Comparison of ENCODE assay signal across 8 cellular contexts in the genomic region with DNA sequence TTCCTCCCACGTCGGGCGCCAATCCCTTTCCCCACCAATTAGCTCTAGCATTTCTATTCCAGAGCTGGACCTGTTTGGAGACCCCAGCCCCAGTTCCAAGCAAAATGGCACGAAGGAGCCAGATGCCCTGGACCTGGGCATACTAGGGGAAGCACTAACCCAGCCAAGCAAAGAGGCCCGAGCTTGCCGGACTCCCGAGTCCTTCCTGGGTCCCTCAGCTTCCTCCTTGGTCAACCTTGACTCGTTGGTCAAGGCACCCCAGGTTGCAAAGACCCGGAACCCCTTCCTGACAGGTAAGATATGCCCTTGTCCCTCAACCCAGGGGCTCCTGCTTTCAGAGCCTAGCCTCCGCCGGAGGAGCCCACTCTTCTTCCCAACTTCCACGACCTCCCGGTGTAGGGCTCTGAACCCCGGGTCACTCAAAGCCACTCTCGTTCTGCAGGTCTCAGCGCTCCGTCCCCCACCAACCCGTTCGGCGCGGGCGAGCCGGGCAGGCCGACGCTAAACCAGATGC. TPM values are rescaled to one million over a fixed set of nuclear protein-coding genes. Genes with fewer than 3 reads are reported as not detected.
DNase-seq lines count a peak whose midpoint lies in the region; ATAC-seq and TF ChIP-seq lines count a peak whose summit lies in the region.

No MANE protein-coding gene starts in this region.

- CTCF ChIA-PET in Panc1 (lab: Charles Lee), result interaction anchor here (0.6 to 1.2 kb wide), 3 partner anchors 9 to 325 kb away, joined by 3 to 5 read pairs (median 5); a partner anchor contains a TSS

- TF ChIP-seq POLR2A in prostate gland (IDR thresholded peaks at IDR 0.05), result no peak

- peak overlapping the region; percentile 96 for H3K4me2 ChIP-seq in DND-41 (ENCODE audit: insufficient read depth, low read length)

- 0 out of 2 replicates have a peak, but pooled peaks cover 2% of the 10 kb centered on the region for H4K20me1 ChIP-seq in DND-41 (ENCODE audit: insufficient read depth, low read length)

- POLR2A ChIA-PET in Panc1 (lab: Charles Lee), result interaction anchor here (0.6 kb wide), 2 partner anchors 62 to 98 kb away, joined by 3 read pairs; no protein-coding TSS in a partner anchor

- peak overlapping the region; percentile 86 for H2AFZ ChIP-seq in DND-41 (ENCODE audit: low read depth, low read length)

- no peaks in the 10 kb centered on the region for H3K36me3 ChIP-seq in DND-41 (ENCODE audit: insufficient read depth, low read length)
- H3K36me3 ChIP-seq in Panc1 (ENCODE audit: control insufficient read depth, insufficient read depth, low read length), result no peaks in the 10 kb centered on the region
- H3K36me3 ChIP-seq in prostate gland, result peaks cover 0 to 3% of the 10 kb centered on the region in 2 donors

- H3K27me3 ChIP-seq in DND-41 (ENCODE audit: insufficient read depth, low read length, poor library complexity), result no peaks in the 10 kb centered on the region
- H3K27me3 ChIP-seq in Panc1 (ENCODE audit: control insufficient read depth, insufficient read depth, low read length), result no peaks in the 10 kb centered on the region
- no peaks in the 10 kb centered on the region for H3K27me3 ChIP-seq in prostate gland (replicated peaks; ENCODE audit: insufficient read depth)

- 36% methylated on average over 25 of the region's 25 CpGs for WGBS in prostate gland

- in situ Hi-C loops in Panc1 (cut with HindIII; ENCODE audit: low pct_unique_long_range_greater_than_20kb, low sequenced_read_pairs), result no loop called here

- BruUV-seq in Panc1 (replicated peaks; lab: Mats Ljungman, UMichigan), result no TSS peak

- no peak for ATAC-seq in DND-41 (ENCODE audit: insufficient read depth, low read depth)
- no peak; the same call in 1 of the 2 replicates for ATAC-seq in Panc1
- no peak for ATAC-seq in HG03095 (IDR thresholded peaks at IDR 0.05; ENCODE audit: unreplicated experiment)
- ATAC-seq in HG03045 (IDR thresholded peaks at IDR 0.05; ENCODE audit: unreplicated experiment), result no peak
- ATAC-seq in HG02938 (IDR thresholded peaks at IDR 0.05; ENCODE audit: unreplicated experiment), result no peak

- H3K4me3 ChIP-seq in DND-41 (ENCODE audit: low read depth in 1 of 2, low read length in 2 of 2) (peak overlapping the region; percentile 22 to 69; a peak in 3 of 4 replicates), Panc1 (ENCODE audit: low read depth in 2 of 2, low read length in 2 of 2) (peak overlapping the region; percentile 59 to 71), epithelial cell of proximal tubule (ENCODE audit: low read depth, low read length) (peak overlapping the region; percentile 48), prostate gland (peak overlapping the region; percentile 35 to 38)

- H3K9me3 ChIP-seq in DND-41 (ENCODE audit: insufficient read depth, low read length, severe bottlenecking), result no peaks in the 10 kb centered on the region
- no peaks in the 10 kb centered on the region for H3K9me3 ChIP-seq in Panc1 (ENCODE audit: control insufficient read depth, insufficient read depth, low read depth, low read length)
- no peaks in the 10 kb centered on the region for H3K9me3 ChIP-seq in prostate gland

- intact Hi-C loops in Panc1 (cut with micrococcal nuclease; ENCODE audit: unreplicated experiment), result no loop called here
- intact Hi-C loops in prostate gland (cut with DNase I), result loop anchor here (10.0 kb wide), 2 partner anchors 243 to 413 kb away; no protein-coding TSS in a partner anchor

- H3K27ac ChIP-seq in DND-41 (ENCODE audit: low read length) (peak overlapping the region; percentile 27; the same call in 1 of the 2 replicates), Panc1 (ENCODE audit: low read length) (peak overlapping the region; percentile 94), prostate gland (peak overlapping the region; percentile 87 to 88)

- H3K9ac ChIP-seq in DND-41 (ENCODE audit: low read depth, low read length), result peak overlapping the region; percentile 56

- DNase-seq in DND-41, result no peak
- no peak for DNase-seq in Panc1 (ENCODE audit: low read depth, low spot score)
- DNase-seq in epithelial cell of proximal tubule (ENCODE audit: low read depth), result no peak
- DNase-seq in prostate gland (ENCODE audit: low spot score), result no peak
- DNase-seq in amniotic stem cell (lab: John Stamatoyannopoulos, UW), result no peak

- TF ChIP-seq CTCF in DND-41 (IDR thresholded peaks at IDR 0.05; ENCODE audit: borderline replicate concordance, extremely low read depth, low read length, poor library complexity, severe bottlenecking) (no peak), Panc1 (IDR thresholded peaks at IDR 0.05) (no peak), epithelial cell of proximal tubule (conservative IDR thresholded peaks at IDR 0.05; ENCODE audit: low read depth, low read length) (no peak), prostate gland (IDR thresholded peaks at IDR 0.05) (no peak)

- H3K79me2 ChIP-seq in DND-41 (ENCODE audit: insufficient read depth, low read length), result no peaks in the 10 kb centered on the region

- H3K4me1 ChIP-seq in DND-41 (ENCODE audit: insufficient read depth, low read length), result peaks cover 22% of the 10 kb centered on the region
- peaks cover 40% of the 10 kb centered on the region for H3K4me1 ChIP-seq in Panc1 (ENCODE audit: control insufficient read depth, insufficient read depth, low read length)
- H3K4me1 ChIP-seq in prostate gland (replicated peaks), result peaks cover 24% of the 10 kb centered on the region

RNA-seq across cellular contexts. Expression of a gene that starts 5.5 kb away (rescaled TPM):
- total RNA-seq in Panc1 (2021; ENCODE audit: unreplicated experiment), result 82.2 TPM
- 77.3 TPM for polyA plus RNA-seq in Panc1 (2012; ENCODE audit: insufficient read length)
- total RNA-seq in epithelial cell of proximal tubule, result 45.5 and 70.2 TPM in 2 replicates
- 100 to 1,000 TPM; 188 to 208 TPM for total RNA-seq in prostate gland

RNA-seq across cellular contexts. Expression of a gene that starts 8.9 kb away (rescaled TPM):
- total RNA-seq in Panc1 (2021; ENCODE audit: unreplicated experiment), result 0.92 TPM
- 0.67 TPM for polyA plus RNA-seq in Panc1 (2012; ENCODE audit: insufficient read length)
- 2.8 and 3.3 TPM in 2 replicates for total RNA-seq in epithelial cell of proximal tubule
- 100 to 1,000 TPM in 1 of 2 donors, 10 to 100 TPM in 1; 60.8 to 108 TPM for total RNA-seq in prostate gland

RNA-seq across cellular contexts. Expression of a gene that starts 19.1 kb away (rescaled TPM):
- total RNA-seq in Panc1 (2021; ENCODE audit: unreplicated experiment), result 10.0 TPM
- polyA plus RNA-seq in Panc1 (2012; ENCODE audit: insufficient read length), result 9.7 TPM
- not detected in 2 replicates for total RNA-seq in epithelial cell of proximal tubule
- 1 to 10 TPM; 3.4 to 6.6 TPM for total RNA-seq in prostate gland

RNA-seq across cellular contexts. Expression of a gene that starts 33.2 kb away (rescaled TPM):
- total RNA-seq in Panc1 (2021; ENCODE audit: unreplicated experiment) (2.2 TPM), epithelial cell of proximal tubule (0.58 TPM in 1 of 2 replicates, not detected in the other), prostate gland (10 to 100 TPM in 1 of 2 donors, under 1 TPM in 1; 0.14 to 12.6 TPM)
- 3.7 TPM for polyA plus RNA-seq in Panc1 (2012; ENCODE audit: insufficient read length)

Comparison
In these comparisons a context has a peak if more than half of its experiments do, and no peak if none do; other contexts are left out.
1. H3K27ac ChIP-seq: peak in every context shown above with its lines; median percentile 94 in Panc1; 88 in prostate gland; 27 in DND-41.
2. RNA of a gene that starts 8.9 kb away (total RNA-seq): 60.8 to 108 TPM in prostate gland; 2.8 to 3.3 TPM in epithelial cell of proximal tubule and 0.92 TPM in Panc1 (single experiment); every median in the first group is over 10 times any median in the second.
3. Peak in every context shown above with its lines, with median percentiles within 50 percentile points of each other: H3K4me3 ChIP-seq.